In the genomic region with DNA sequence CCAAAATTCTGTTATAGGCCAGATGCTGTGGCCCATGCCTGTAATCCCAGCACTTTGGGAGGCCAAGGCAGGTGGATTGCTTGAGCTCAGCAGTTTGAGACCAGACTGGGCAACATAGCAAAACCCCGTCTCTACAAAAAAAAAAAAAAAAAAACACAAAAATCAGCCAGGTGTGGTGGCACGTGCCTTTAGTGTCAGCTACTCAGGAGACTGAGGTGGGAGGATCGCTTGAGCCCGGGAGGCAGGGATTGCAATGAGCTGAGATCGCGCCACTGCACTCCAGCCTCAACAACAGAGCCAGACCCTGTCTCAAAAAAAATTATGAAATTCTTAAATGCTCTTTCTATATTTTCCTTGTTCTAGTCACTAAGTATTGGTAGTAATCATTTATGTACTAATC, we compare ENCODE assay signal across 16 cellular contexts.
"Had no signal": no experiment of that assay in that cellular context is flagged by ENCODE, and none has a peak within 500 bp of the region (broad histone marks: within the 10 kb centered on the region; RNA-seq: fewer than 3 reads in every experiment).

No MANE protein-coding gene starts in this region.

- ATAC-seq: gastrocnemius medialis, left cardiac atrium, sciatic nerve had no signal

- DNase-seq: cortex of kidney; dorsolateral prefrontal cortex; effector CD8-positive, alpha-beta T cell; gastrocnemius medialis; kidney; left cardiac atrium; mesendoderm; naive B cell; posterior cingulate gyrus; stimulated activated CD4-positive, alpha-beta T cell treated with anti-CD3 and anti-CD28 coated beads, Interleukin-2, amount 100 ng/mL, for 24 hours; stimulated activated CD4-positive, alpha-beta T cell treated with anti-CD3 and anti-CD28 coated beads, Interleukin-4, amount 100 ng/mL, for 4 hours; stimulated activated naive CD4-positive, alpha-beta T cell; upper lobe of left lung had no signal

- H3K4me3 ChIP-seq: dorsolateral prefrontal cortex, esophagus muscularis mucosa, gastrocnemius medialis, skin epidermis, upper lobe of left lung had no signal

- H3K36me3 ChIP-seq: gastrocnemius medialis, upper lobe of left lung had no signal

- H3K9me3 ChIP-seq: esophagus muscularis mucosa, gastrocnemius medialis, upper lobe of left lung had no signal

- H3K27me3 ChIP-seq: dorsolateral prefrontal cortex, esophagus muscularis mucosa, gastrocnemius medialis, upper lobe of left lung had no signal

- H3K27ac ChIP-seq: dorsolateral prefrontal cortex, esophagus muscularis mucosa, gastrocnemius medialis, skin epidermis, upper lobe of left lung had no signal
